In the genomic region with DNA sequence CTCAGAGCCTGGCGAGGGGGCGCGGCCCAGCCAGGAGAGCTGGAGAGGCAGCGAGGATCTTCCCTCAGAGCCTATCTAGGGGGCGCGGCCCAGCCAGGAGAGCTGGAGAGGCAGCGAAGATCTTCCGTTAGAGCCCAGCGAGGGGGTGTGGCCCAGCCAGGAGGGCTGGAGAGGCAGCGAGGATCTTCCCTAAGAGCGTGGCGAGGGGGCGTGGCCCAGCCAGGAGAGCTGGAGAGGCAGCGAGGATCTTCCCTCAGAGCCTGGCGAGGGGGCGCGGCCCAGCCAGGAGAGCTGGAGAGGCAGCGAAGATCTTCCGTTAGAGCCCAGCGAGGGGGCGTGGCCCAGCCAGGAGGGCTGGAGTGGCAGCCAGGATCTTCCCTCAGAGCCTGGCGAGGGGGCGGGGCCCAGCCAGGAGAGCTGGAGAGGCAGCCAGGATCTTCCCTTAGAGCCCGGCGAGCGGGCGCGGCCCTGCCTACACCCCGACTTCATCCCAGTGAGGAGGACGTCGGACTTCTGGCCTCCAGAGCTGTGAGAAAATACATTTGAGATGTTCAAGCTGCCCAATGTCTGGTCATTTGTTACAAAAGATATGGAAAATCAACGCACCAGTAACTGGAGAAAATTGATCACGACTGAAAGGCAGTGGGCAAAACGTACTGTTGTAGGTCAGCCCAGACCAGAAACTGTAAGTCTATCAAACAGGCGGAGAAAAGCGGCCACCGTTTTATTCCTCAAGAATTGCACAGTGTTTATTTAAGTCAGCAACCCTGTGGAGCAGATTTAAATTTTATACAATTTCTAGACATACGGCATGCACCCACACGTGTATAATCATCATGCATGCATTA, we compare ENCODE assay signal across 1 cellular context.
TF ChIP-seq lines count a peak whose summit lies in the region.

No MANE protein-coding gene starts in this region.

TF ChIP-seq in GM23338, 12 proteins besides CTCF, POLR2A, EP300 and RAD21 (continued from another document):
- TF ChIP-seq, protein P1, sequence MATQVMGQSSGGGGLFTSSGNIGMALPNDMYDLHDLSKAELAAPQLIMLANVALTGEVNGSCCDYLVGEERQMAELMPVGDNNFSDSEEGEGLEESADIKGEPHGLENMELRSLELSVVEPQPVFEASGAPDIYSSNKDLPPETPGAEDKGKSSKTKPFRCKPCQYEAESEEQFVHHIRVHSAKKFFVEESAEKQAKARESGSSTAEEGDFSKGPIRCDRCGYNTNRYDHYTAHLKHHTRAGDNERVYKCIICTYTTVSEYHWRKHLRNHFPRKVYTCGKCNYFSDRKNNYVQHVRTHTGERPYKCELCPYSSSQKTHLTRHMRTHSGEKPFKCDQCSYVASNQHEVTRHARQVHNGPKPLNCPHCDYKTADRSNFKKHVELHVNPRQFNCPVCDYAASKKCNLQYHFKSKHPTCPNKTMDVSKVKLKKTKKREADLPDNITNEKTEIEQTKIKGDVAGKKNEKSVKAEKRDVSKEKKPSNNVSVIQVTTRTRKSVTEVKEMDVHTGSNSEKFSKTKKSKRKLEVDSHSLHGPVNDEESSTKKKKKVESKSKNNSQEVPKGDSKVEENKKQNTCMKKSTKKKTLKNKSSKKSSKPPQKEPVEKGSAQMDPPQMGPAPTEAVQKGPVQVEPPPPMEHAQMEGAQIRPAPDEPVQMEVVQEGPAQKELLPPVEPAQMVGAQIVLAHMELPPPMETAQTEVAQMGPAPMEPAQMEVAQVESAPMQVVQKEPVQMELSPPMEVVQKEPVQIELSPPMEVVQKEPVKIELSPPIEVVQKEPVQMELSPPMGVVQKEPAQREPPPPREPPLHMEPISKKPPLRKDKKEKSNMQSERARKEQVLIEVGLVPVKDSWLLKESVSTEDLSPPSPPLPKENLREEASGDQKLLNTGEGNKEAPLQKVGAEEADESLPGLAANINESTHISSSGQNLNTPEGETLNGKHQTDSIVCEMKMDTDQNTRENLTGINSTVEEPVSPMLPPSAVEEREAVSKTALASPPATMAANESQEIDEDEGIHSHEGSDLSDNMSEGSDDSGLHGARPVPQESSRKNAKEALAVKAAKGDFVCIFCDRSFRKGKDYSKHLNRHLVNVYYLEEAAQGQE (IDR thresholded peaks at IDR 0.05; ENCODE audit: unreplicated experiment), result no peak
